Comparison of ENCODE assay signal across 9 cellular contexts in genomic region chr17:30380106-30380420, GRCh38. TPM values are rescaled to one million over a fixed set of nuclear protein-coding genes. Genes with fewer than 3 reads are reported as not detected.
DNase-seq lines count a peak whose midpoint lies in the region; ATAC-seq and TF ChIP-seq lines count a peak whose summit lies in the region.
"Had no signal": no experiment of that assay in that cellular context is flagged by ENCODE, and none has a peak within 500 bp of the region (broad histone marks: within the 10 kb centered on the region; RNA-seq: fewer than 3 reads in every experiment).

No MANE protein-coding gene starts in this region.

- H3K4me3 Mint-ChIP-seq in nephron: peak overlapping the region; percentile 85 to 96 (median 88)

- H3K4me1 ChIP-seq in colonic mucosa: peaks cover 4% of the 10 kb centered on the region

- peak overlapping the region in 1 of 3 experiments; percentile 27 for H3K27ac Mint-ChIP-seq in nephron

- ATAC-seq in GM18498 (IDR thresholded peaks at IDR 0.05; ENCODE audit: unreplicated experiment): peak; percentile 27

- H3K27ac ChIP-seq in colonic mucosa: no peak overlapping the region

- TF ChIP-seq CTCF in colonic mucosa (IDR thresholded peaks at IDR 0.05) (no peak), nephron (IDR thresholded peaks at IDR 0.05; ENCODE audit: unreplicated experiment in 3 of 3) (no peak)

- H3K4me1 Mint-ChIP-seq in nephron: peaks cover 51% of the 10 kb centered on the region

- H3K9me3 Mint-ChIP-seq in nephron: no peaks in the 10 kb centered on the region

- DNase-seq in MV-4-11 (lab: John Stamatoyannopoulos, UW): peak; percentile 23
- no peak for DNase-seq in colonic mucosa
- no peak for DNase-seq in GOT3 (lab: John Stamatoyannopoulos, UW)
- DNase-seq in NCI-H1694 (lab: John Stamatoyannopoulos, UW): no peak
- no peak for DNase-seq in AG08395 (ENCODE audit: low spot score)
- DNase-seq in GM03348 (ENCODE audit: low spot score): no peak

- H3K36me3 Mint-ChIP-seq in nephron (ENCODE audit: low read depth): peaks cover 3% of the 10 kb centered on the region

- H3K4me3 ChIP-seq in colonic mucosa: peak overlapping the region; percentile 97

- intact Hi-C loops in colonic mucosa (cut with DNase I): no loop called here

- H3K36me3 ChIP-seq in colonic mucosa: no peaks in the 10 kb centered on the region

- H3K9me3 ChIP-seq in colonic mucosa: no peaks in the 10 kb centered on the region

- H3K9ac ChIP-seq in colonic mucosa (ENCODE audit: low read depth in 2 of 2, low read length in 2 of 2): peak overlapping the region; percentile 57 to 77

- no peaks in the 10 kb centered on the region for H3K27me3 ChIP-seq in colonic mucosa

- H3K27me3 Mint-ChIP-seq in nephron (ENCODE audit: low read depth): no peaks in the 10 kb centered on the region

RNA-seq across cellular contexts. Expression of gene CPD, which starts 1.3 kb away (rescaled TPM):
- total RNA-seq in colonic mucosa: 10 to 100 TPM; 56.5 to 89.5 TPM

RNA-seq across cellular contexts. Expression of gene TMIGD1, which starts 46.2 kb away (rescaled TPM):
- total RNA-seq in colonic mucosa: 100 to 1,000 TPM in 1 of 2 donors, 10 to 100 TPM in 1; 14.4 to 107 TPM
- total RNA-seq: temporal lobe had no signal
